Comparison of ENCODE assay signal across 1 cellular context in the genomic region with DNA sequence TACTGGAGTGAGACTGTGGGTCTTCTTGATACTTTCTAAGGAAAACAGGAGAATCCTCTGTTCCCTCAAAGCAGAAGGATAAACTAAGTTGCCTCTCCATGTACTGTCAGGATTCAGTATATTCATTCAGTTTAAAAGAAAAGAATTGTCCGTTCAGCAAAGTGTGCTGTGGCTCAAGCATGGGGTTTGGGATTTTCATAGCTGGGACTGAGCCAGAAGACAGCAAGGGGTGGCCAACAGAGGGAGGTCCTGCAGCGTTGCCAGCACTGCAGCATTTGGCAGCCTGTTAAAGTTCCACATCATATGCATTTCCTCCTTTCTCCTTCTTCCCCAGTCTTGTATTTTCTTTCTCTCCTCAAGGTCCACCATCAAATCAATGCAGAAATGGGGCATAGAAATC.
TF ChIP-seq lines count a peak whose summit lies in the region.

No MANE protein-coding gene starts in this region.

TF ChIP-seq in WTC11, 78 proteins besides CTCF, POLR2A, EP300 and RAD21 (continued from another document):
- TF ChIP-seq, protein P1, sequence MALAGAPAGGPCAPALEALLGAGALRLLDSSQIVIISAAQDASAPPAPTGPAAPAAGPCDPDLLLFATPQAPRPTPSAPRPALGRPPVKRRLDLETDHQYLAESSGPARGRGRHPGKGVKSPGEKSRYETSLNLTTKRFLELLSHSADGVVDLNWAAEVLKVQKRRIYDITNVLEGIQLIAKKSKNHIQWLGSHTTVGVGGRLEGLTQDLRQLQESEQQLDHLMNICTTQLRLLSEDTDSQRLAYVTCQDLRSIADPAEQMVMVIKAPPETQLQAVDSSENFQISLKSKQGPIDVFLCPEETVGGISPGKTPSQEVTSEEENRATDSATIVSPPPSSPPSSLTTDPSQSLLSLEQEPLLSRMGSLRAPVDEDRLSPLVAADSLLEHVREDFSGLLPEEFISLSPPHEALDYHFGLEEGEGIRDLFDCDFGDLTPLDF (CRISPR knock-in tag; IDR thresholded peaks at IDR 0.05) = no peak
- TF ChIP-seq, protein P2, sequence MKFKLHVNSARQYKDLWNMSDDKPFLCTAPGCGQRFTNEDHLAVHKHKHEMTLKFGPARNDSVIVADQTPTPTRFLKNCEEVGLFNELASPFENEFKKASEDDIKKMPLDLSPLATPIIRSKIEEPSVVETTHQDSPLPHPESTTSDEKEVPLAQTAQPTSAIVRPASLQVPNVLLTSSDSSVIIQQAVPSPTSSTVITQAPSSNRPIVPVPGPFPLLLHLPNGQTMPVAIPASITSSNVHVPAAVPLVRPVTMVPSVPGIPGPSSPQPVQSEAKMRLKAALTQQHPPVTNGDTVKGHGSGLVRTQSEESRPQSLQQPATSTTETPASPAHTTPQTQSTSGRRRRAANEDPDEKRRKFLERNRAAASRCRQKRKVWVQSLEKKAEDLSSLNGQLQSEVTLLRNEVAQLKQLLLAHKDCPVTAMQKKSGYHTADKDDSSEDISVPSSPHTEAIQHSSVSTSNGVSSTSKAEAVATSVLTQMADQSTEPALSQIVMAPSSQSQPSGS (CRISPR knock-in tag; IDR thresholded peaks at IDR 0.05; ENCODE audit: borderline replicate concordance, low read depth) = no peak
TF ChIP-seq in WTC11: peak in this region for 0.
